In genomic region chr11:134261626-134262488, GRCh38 we compare ENCODE assay signal across 8 cellular contexts. TPM values are rescaled to one million over a fixed set of nuclear protein-coding genes. Genes with fewer than 3 reads are reported as not detected.
DNase-seq lines count a peak whose midpoint lies in the region; ATAC-seq, FAIRE-seq and TF ChIP-seq lines count a peak whose summit lies in the region.

No MANE protein-coding gene starts in this region.

- peaks cover 14% of the 10 kb centered on the region for H3K36me3 Mint-ChIP-seq in activated CD4-positive, alpha-beta T cell treated with anti-CD3 and anti-CD28 coated beads for 36 hours (ENCODE audit: low read depth)
- peaks cover 13% of the 10 kb centered on the region for H3K36me3 Mint-ChIP-seq in activated CD8-positive, alpha-beta memory T cell treated with anti-CD3 and anti-CD28 coated beads, Interleukin-2, amount 10 ng/mL, durations not matched to agents 7 days and 5 days

- DNase-seq in activated CD4-positive, alpha-beta T cell treated with anti-CD3 and anti-CD28 coated beads for 36 hours, result peak; percentile 60
- DNase-seq in activated CD4-positive, alpha-beta T cell treated with anti-CD3 and anti-CD28 coated beads for 1 hour, result no peak
- peak; percentile 56 for DNase-seq in activated CD8-positive, alpha-beta memory T cell treated with anti-CD3 and anti-CD28 coated beads, Interleukin-2, amount 10 ng/mL, durations not matched to agents 7 days and 5 days
- DNase-seq in kidney (no peak), NCI-H1694 (lab: John Stamatoyannopoulos, UW) (no peak)

- H3K9ac ChIP-seq in kidney (ENCODE audit: low read length in 2 of 2), result no peak overlapping the region

- H3K4me1 ChIP-seq in kidney (ENCODE audit: control insufficient read depth in 1 of 2, insufficient read depth in 1 of 2, low read depth in 1 of 2, low read length in 2 of 2), result no peaks in the 10 kb centered on the region

- peaks cover 33 to 53% of the 10 kb centered on the region in 2 donors for H3K36me3 ChIP-seq in kidney (ENCODE audit: control insufficient read depth in 1 of 2, insufficient read depth in 2 of 2, low read length in 2 of 2)

- H3K4me1 Mint-ChIP-seq in activated CD4-positive, alpha-beta T cell treated with anti-CD3 and anti-CD28 coated beads for 36 hours, result no peaks in the 10 kb centered on the region
- peaks cover 18% of the 10 kb centered on the region for H3K4me1 Mint-ChIP-seq in activated CD8-positive, alpha-beta memory T cell treated with anti-CD3 and anti-CD28 coated beads, Interleukin-2, amount 10 ng/mL, durations not matched to agents 7 days and 5 days

- H3K9me3 Mint-ChIP-seq in activated CD4-positive, alpha-beta T cell treated with anti-CD3 and anti-CD28 coated beads for 36 hours (ENCODE audit: low read depth), result no peaks in the 10 kb centered on the region
- no peaks in the 10 kb centered on the region for H3K9me3 Mint-ChIP-seq in activated CD8-positive, alpha-beta memory T cell treated with anti-CD3 and anti-CD28 coated beads, Interleukin-2, amount 10 ng/mL, durations not matched to agents 7 days and 5 days (ENCODE audit: low read depth)

- no peak overlapping the region for H3K4me3 Mint-ChIP-seq in activated CD4-positive, alpha-beta T cell treated with anti-CD3 and anti-CD28 coated beads for 36 hours
- no peak overlapping the region for H3K4me3 Mint-ChIP-seq in activated CD8-positive, alpha-beta memory T cell treated with anti-CD3 and anti-CD28 coated beads, Interleukin-2, amount 10 ng/mL, durations not matched to agents 7 days and 5 days

- no peak for FAIRE-seq in kidney (lab: Jason Lieb, UNC)

- no peaks in the 10 kb centered on the region for H3K9me3 ChIP-seq in kidney (ENCODE audit: control insufficient read depth in 1 of 2, low read length in 2 of 2)

- intact Hi-C loops in activated CD4-positive, alpha-beta T cell treated with anti-CD3 and anti-CD28 coated beads for 36 hours (cut with DNase I, micrococcal nuclease), result no loop called here
- intact Hi-C loops in kidney (cut with DNase I), result no loop called here

- H3K27me3 Mint-ChIP-seq in activated CD4-positive, alpha-beta T cell treated with anti-CD3 and anti-CD28 coated beads for 36 hours, result no peaks in the 10 kb centered on the region
- no peaks in the 10 kb centered on the region for H3K27me3 Mint-ChIP-seq in activated CD8-positive, alpha-beta memory T cell treated with anti-CD3 and anti-CD28 coated beads, Interleukin-2, amount 10 ng/mL, durations not matched to agents 7 days and 5 days

- no peak overlapping the region for H3K27ac Mint-ChIP-seq in activated CD4-positive, alpha-beta T cell treated with anti-CD3 and anti-CD28 coated beads for 36 hours
- no peak overlapping the region for H3K27ac Mint-ChIP-seq in activated CD8-positive, alpha-beta memory T cell treated with anti-CD3 and anti-CD28 coated beads, Interleukin-2, amount 10 ng/mL, durations not matched to agents 7 days and 5 days

- no peak for TF ChIP-seq EP300 in Ishikawa (IDR thresholded peaks at IDR 0.05; ENCODE audit: borderline replicate concordance)

- POLR2A ChIA-PET in activated CD4-positive, alpha-beta T cell treated with anti-CD3 and anti-CD28 coated beads for 36 hours (lab: Charles Lee), result interaction anchor here (1.0 to 1.2 kb wide), 2 partner anchors 8 to 14 kb away, joined by 3 to 5 read pairs; partner anchors contain the start of genes ACAD8, GLB1L3 and THYN1

- ATAC-seq in activated CD4-positive, alpha-beta T cell treated with anti-CD3 and anti-CD28 coated beads for 36 hours, result peak; percentile 81
- peak; percentile 79 for ATAC-seq in activated CD8-positive, alpha-beta memory T cell treated with anti-CD3 and anti-CD28 coated beads, Interleukin-2, amount 10 ng/mL, durations not matched to agents 7 days and 5 days
- ATAC-seq in HG03159 (IDR thresholded peaks at IDR 0.05; ENCODE audit: unreplicated experiment) (no peak), HG02678 (IDR thresholded peaks at IDR 0.05; ENCODE audit: unreplicated experiment) (no peak)

- H3K27ac ChIP-seq in kidney (ENCODE audit: low read depth in 2 of 2, low read length in 2 of 2), result no peak overlapping the region

- TF ChIP-seq RAD21 in Ishikawa (IDR thresholded peaks at IDR 0.05; ENCODE audit: low read depth), result peak; percentile 47

- peak; percentile 21 for TF ChIP-seq CTCF in kidney (IDR thresholded peaks at IDR 0.05; ENCODE audit: borderline replicate concordance, extremely low read depth, insufficient read depth)

- CTCF ChIA-PET in activated CD4-positive, alpha-beta T cell treated with anti-CD3 and anti-CD28 coated beads for 36 hours (lab: Charles Lee), result interaction anchor here (0.5 to 3.4 kb wide), 13 partner anchors 8 to 462 kb away, joined by 3 to 14 read pairs (median 4); partner anchors contain the start of genes ACAD8, GLB1L2 and GLB1L3
- CTCF ChIA-PET in activated CD8-positive, alpha-beta memory T cell treated with anti-CD3 and anti-CD28 coated beads, Interleukin-2, amount 10 ng/mL, durations not matched to agents 7 days and 5 days (lab: Charles Lee), result interaction anchor here (1.0 to 7.0 kb wide), 14 partner anchors 8 to 212 kb away, joined by 3 to 62 read pairs (median 4); partner anchors contain the start of genes ACAD8, GLB1L3, NCAPD3 and THYN1

- H3K4me3 ChIP-seq in kidney (ENCODE audit: low read length in 2 of 2), result no peak overlapping the region

TF ChIP-seq in Ishikawa, 13 proteins besides CTCF, POLR2A, EP300 and RAD21 (continues in another document):
- no peak for TF ChIP-seq NFIC (IDR thresholded peaks at IDR 0.05)
- TF ChIP-seq ZBTB7A (IDR thresholded peaks at IDR 0.05; ENCODE audit: low read depth), result no peak
- TF ChIP-seq MAX (IDR thresholded peaks at IDR 0.05), result no peak
- no peak for TF ChIP-seq CREB1 (IDR thresholded peaks at IDR 0.05; ENCODE audit: low read depth)
- no peak for TF ChIP-seq CEBPB (IDR thresholded peaks at IDR 0.05)
- TF ChIP-seq TEAD4 (IDR thresholded peaks at IDR 0.05), result no peak
- TF ChIP-seq, protein P1, sequence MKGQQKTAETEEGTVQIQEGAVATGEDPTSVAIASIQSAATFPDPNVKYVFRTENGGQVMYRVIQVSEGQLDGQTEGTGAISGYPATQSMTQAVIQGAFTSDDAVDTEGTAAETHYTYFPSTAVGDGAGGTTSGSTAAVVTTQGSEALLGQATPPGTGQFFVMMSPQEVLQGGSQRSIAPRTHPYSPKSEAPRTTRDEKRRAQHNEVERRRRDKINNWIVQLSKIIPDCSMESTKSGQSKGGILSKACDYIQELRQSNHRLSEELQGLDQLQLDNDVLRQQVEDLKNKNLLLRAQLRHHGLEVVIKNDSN (IDR thresholded peaks at IDR 0.05), result no peak
- TF ChIP-seq TAF1 (IDR thresholded peaks at IDR 0.05; ENCODE audit: low read depth), result no peak
- no peak for TF ChIP-seq YY1 (IDR thresholded peaks at IDR 0.05; ENCODE audit: low read depth)

RNA-seq across cellular contexts. Expression of gene ACAD8, which starts 8.5 kb away (rescaled TPM):
- 10 to 100 TPM; 12.4 to 16.6 TPM for total RNA-seq in activated CD4-positive, alpha-beta T cell treated with anti-CD3 and anti-CD28 coated beads for 36 hours
- total RNA-seq in activated CD8-positive, alpha-beta memory T cell treated with anti-CD3 and anti-CD28 coated beads, Interleukin-2, amount 10 ng/mL, durations not matched to agents 7 days and 5 days, result 10 to 100 TPM; 29.4 to 31.6 TPM
- 28.1 TPM for total RNA-seq in kidney
- polyA plus RNA-seq in kidney (ENCODE audit: insufficient read depth, low read depth, low replicate concordance), result 42.1 TPM

RNA-seq across cellular contexts. Expression of gene THYN1, which starts 8.7 kb away (rescaled TPM):
- total RNA-seq in activated CD4-positive, alpha-beta T cell treated with anti-CD3 and anti-CD28 coated beads for 36 hours, result 10 to 100 TPM; 75.5 to 89.5 TPM
- 10 to 100 TPM; 69.3 to 71.1 TPM for total RNA-seq in activated CD8-positive, alpha-beta memory T cell treated with anti-CD3 and anti-CD28 coated beads, Interleukin-2, amount 10 ng/mL, durations not matched to agents 7 days and 5 days
- 32.2 TPM for total RNA-seq in kidney
- 74.0 TPM for polyA plus RNA-seq in kidney (ENCODE audit: insufficient read depth, low read depth, low replicate concordance)

RNA-seq across cellular contexts. Expression of gene GLB1L3, which starts 14.3 kb away (rescaled TPM):
- 10 to 100 TPM; 11.7 to 12.2 TPM for total RNA-seq in activated CD4-positive, alpha-beta T cell treated with anti-CD3 and anti-CD28 coated beads for 36 hours
- 1 to 10 TPM; 4.1 to 6.1 TPM for total RNA-seq in activated CD8-positive, alpha-beta memory T cell treated with anti-CD3 and anti-CD28 coated beads, Interleukin-2, amount 10 ng/mL, durations not matched to agents 7 days and 5 days
- total RNA-seq in kidney, result 0.06 TPM
- polyA plus RNA-seq in kidney (ENCODE audit: insufficient read depth, low read depth, low replicate concordance), result 0.17 TPM

RNA-seq across cellular contexts. Expression of gene VPS26B, which starts 37.4 kb away (rescaled TPM):
- total RNA-seq in activated CD4-positive, alpha-beta T cell treated with anti-CD3 and anti-CD28 coated beads for 36 hours, result 10 to 100 TPM; 32.4 to 32.5 TPM
- 10 to 100 TPM; 52.6 to 69.8 TPM for total RNA-seq in activated CD8-positive, alpha-beta memory T cell treated with anti-CD3 and anti-CD28 coated beads, Interleukin-2, amount 10 ng/mL, durations not matched to agents 7 days and 5 days
- total RNA-seq in kidney, result 34.6 TPM
- polyA plus RNA-seq in kidney (ENCODE audit: insufficient read depth, low read depth, low replicate concordance), result 20.5 TPM

RNA-seq across cellular contexts. Expression of gene NCAPD3, which starts 38.1 kb away (rescaled TPM):
- 10 to 100 TPM; 78.9 to 92.1 TPM for total RNA-seq in activated CD4-positive, alpha-beta T cell treated with anti-CD3 and anti-CD28 coated beads for 36 hours
- 100 to 1,000 TPM; 123 to 143 TPM for total RNA-seq in activated CD8-positive, alpha-beta memory T cell treated with anti-CD3 and anti-CD28 coated beads, Interleukin-2, amount 10 ng/mL, durations not matched to agents 7 days and 5 days
- total RNA-seq in kidney, result 21.3 TPM
- 3.7 TPM for polyA plus RNA-seq in kidney (ENCODE audit: insufficient read depth, low read depth, low replicate concordance)

Comparison
In these comparisons a context has a peak if more than half of its experiments do, and no peak if none do; other contexts are left out.
1. DNase-seq: peak in activated CD4-positive, alpha-beta T cell treated with anti-CD3 and anti-CD28 coated beads for 36 hours (single experiment) and activated CD8-positive, alpha-beta memory T cell treated with anti-CD3 and anti-CD28 coated beads, Interleukin-2, amount 10 ng/mL, durations not matched to agents 7 days and 5 days (single experiment); none in activated CD4-positive, alpha-beta T cell treated with anti-CD3 and anti-CD28 coated beads for 1 hour (single experiment), kidney (single experiment) and NCI-H1694 (single experiment).
2. ATAC-seq: peak in activated CD4-positive, alpha-beta T cell treated with anti-CD3 and anti-CD28 coated beads for 36 hours (single experiment) and activated CD8-positive, alpha-beta memory T cell treated with anti-CD3 and anti-CD28 coated beads, Interleukin-2, amount 10 ng/mL, durations not matched to agents 7 days and 5 days (single experiment); none in HG03159 (single experiment) and HG02678 (single experiment).